In genomic region chr6:66336171-66336570, GRCh38 we compare ENCODE assay signal across 19 cellular contexts.
DNase-seq lines count a peak whose midpoint lies in the region; ATAC-seq and TF ChIP-seq lines count a peak whose summit lies in the region.
"Had no signal": no experiment of that assay in that cellular context is flagged by ENCODE, and none has a peak within 500 bp of the region (broad histone marks: within the 10 kb centered on the region; RNA-seq: fewer than 3 reads in every experiment).

No MANE protein-coding gene starts in this region.

- H3K9me2 ChIP-seq in SK-N-SH (no peaks in the 10 kb centered on the region), GM23248 (ENCODE audit: insufficient read depth) (no peaks in the 10 kb centered on the region), hepatocyte (replicated peaks; ENCODE audit: insufficient read depth) (no peaks in the 10 kb centered on the region)

- no peaks in the 10 kb centered on the region for H3K36me3 Mint-ChIP-seq in activated CD8-positive, alpha-beta T cell treated with anti-CD3 and anti-CD28 coated beads for 36 hours (ENCODE audit: low read depth)
- H3K36me3 Mint-ChIP-seq: CD8-positive, alpha-beta T cell had no signal

- peak; percentile 74 for ATAC-seq in SK-N-SH treated with all-trans-retinoic acid at 6 μM for 48 hours
- no peak for ATAC-seq in activated CD8-positive, alpha-beta T cell treated with anti-CD3 and anti-CD28 coated beads for 36 hours
- ATAC-seq: CD8-positive, alpha-beta T cell; GM12878; K562 had no signal

- CTCF ChIA-PET in SK-N-SH (lab: Yijun Ruan, JAX): no interaction called here
- CTCF ChIA-PET in RWPE1 (lab: Yijun Ruan, JAX): interaction anchor here (0.6 kb wide), 1 partner anchor 1344 kb away, joined by 3 read pairs; no protein-coding TSS in a partner anchor
- CTCF ChIA-PET in activated CD8-positive, alpha-beta T cell treated with anti-CD3 and anti-CD28 coated beads for 36 hours (lab: Charles Lee): no interaction called here

- H3K27me3 ChIP-seq in SK-N-SH (ENCODE audit: insufficient read depth) (no peaks in the 10 kb centered on the region), GM23248 (replicated peaks; ENCODE audit: insufficient read depth) (no peaks in the 10 kb centered on the region), hepatocyte (no peaks in the 10 kb centered on the region)
- H3K27me3 ChIP-seq: BLaER1 treated with 17β-estradiol and CSF1 and Interleukin-3, amounts not matched to agents 10 nM and 100 nM had no signal

- POLR2A ChIA-PET in SK-N-SH (lab: Yijun Ruan, JAX): no interaction called here
- POLR2A ChIA-PET in RWPE1 (lab: Yijun Ruan, JAX; ENCODE audit: low non-redundant PET): no interaction called here
- POLR2A ChIA-PET in activated CD8-positive, alpha-beta T cell treated with anti-CD3 and anti-CD28 coated beads for 36 hours (lab: Charles Lee): no interaction called here

- intact Hi-C loops in activated CD8-positive, alpha-beta T cell treated with anti-CD3 and anti-CD28 coated beads for 36 hours (cut with micrococcal nuclease): no loop called here

- H3K27ac Mint-ChIP-seq in activated CD8-positive, alpha-beta T cell treated with anti-CD3 and anti-CD28 coated beads for 36 hours: no peak overlapping the region
- H3K27ac Mint-ChIP-seq: B cell; CD8-positive, alpha-beta T cell had no signal

- no peak for TF ChIP-seq RAD21 in SK-N-SH (IDR thresholded peaks at IDR 0.05; ENCODE audit: low read length)

- DNase-seq in SK-N-SH (no peak), GM23248 (peak; percentile 0), SK-N-MC (ENCODE audit: low read depth, low spot score) (peak; percentile 35), retinal pigment epithelial cell (ENCODE audit: low read depth) (peak; percentile 3), RWPE1 (ENCODE audit: low spot score) (no peak), hepatocyte (ENCODE audit: low spot score) (no peak)
- no peak for DNase-seq in activated CD8-positive, alpha-beta T cell treated with anti-CD3 and anti-CD28 coated beads for 36 hours
- DNase-seq: Calu3; CD8-positive, alpha-beta T cell; DMS79 treated with DMSO at 0.1 percent for 48 hours; GF-D8; IMR-90 had no signal

- H3K27ac ChIP-seq in SK-N-SH (ENCODE audit: low read depth in 2 of 2, low read length in 1 of 2) (no peak overlapping the region), GM23248 (no peak overlapping the region), SK-N-MC (peak overlapping the region; percentile 29; the same call in 1 of the 2 replicates), RWPE1 (no peak overlapping the region), hepatocyte (no peak overlapping the region)
- H3K27ac ChIP-seq: 22Rv1; BLaER1 treated with 17β-estradiol and CSF1 and Interleukin-3, amounts not matched to agents 10 nM and 100 nM had no signal

- TF ChIP-seq CTCF in SK-N-SH (IDR thresholded peaks at IDR 0.05) (no peak), retinal pigment epithelial cell (conservative IDR thresholded peaks at IDR 0.05; ENCODE audit: low read depth, low read length) (no peak), RWPE1 (conservative IDR thresholded peaks at IDR 0.05; ENCODE audit: low read depth) (no peak), hepatocyte (IDR thresholded peaks at IDR 0.05; ENCODE audit: poor library complexity) (no peak)
- TF ChIP-seq CTCF in activated CD8-positive, alpha-beta T cell treated with anti-CD3 and anti-CD28 coated beads for 36 hours (IDR thresholded peaks at IDR 0.05): no peak

- 43% methylated on average over 1 of the region's 1 CpG for WGBS in SK-N-SH (ENCODE audit: low lambda C conversion rate)
- WGBS in GM23248 (ENCODE audit: low coverage in 1 of 2, low lambda C conversion rate in 2 of 2, missing lambda C conversion rate in 2 of 2), 2 experiments: 2 to 6% methylated on average over 1 of the region's 1 CpG
- WGBS in hepatocyte (ENCODE audit: low lambda C conversion rate, missing lambda C conversion rate): 82% methylated on average over 1 of the region's 1 CpG

- no peaks in the 10 kb centered on the region for H3K27me3 Mint-ChIP-seq in activated CD8-positive, alpha-beta T cell treated with anti-CD3 and anti-CD28 coated beads for 36 hours
- H3K27me3 Mint-ChIP-seq: B cell had no signal

- H3F3A ChIP-seq in SK-N-SH (replicated peaks; ENCODE audit: insufficient read depth) (no peaks in the 10 kb centered on the region), GM23248 (ENCODE audit: insufficient read depth) (no peaks in the 10 kb centered on the region)

- in situ Hi-C loops in GM23248 (cut with MboI): no loop called here

- no peaks in the 10 kb centered on the region for H3K4me1 ChIP-seq in SK-N-SH (ENCODE audit: control insufficient read depth in 1 of 2, insufficient read depth in 2 of 2, low read depth in 1 of 2, low read length in 1 of 2)
- H3K4me1 ChIP-seq in GM23248 (ENCODE audit: insufficient read depth): no peaks in the 10 kb centered on the region
- H3K4me1 ChIP-seq in hepatocyte (ENCODE audit: insufficient read depth): no peaks in the 10 kb centered on the region
- H3K4me1 ChIP-seq: BLaER1 treated with 17β-estradiol and CSF1 and Interleukin-3, amounts not matched to agents 10 nM and 100 nM; HAP-1 had no signal

- H3K36me3 ChIP-seq in SK-N-SH (replicated peaks in 1 of 2; ENCODE audit: control insufficient read depth in 1 of 2, insufficient read depth in 2 of 2, low read length in 1 of 2): no peaks in the 10 kb centered on the region
- H3K36me3 ChIP-seq in GM23248 (ENCODE audit: low read depth): no peaks in the 10 kb centered on the region
- H3K36me3 ChIP-seq in SK-N-MC (ENCODE audit: insufficient read depth, low read length): no peaks in the 10 kb centered on the region
- no peaks in the 10 kb centered on the region for H3K36me3 ChIP-seq in hepatocyte (replicated peaks; ENCODE audit: insufficient read depth, low read depth)
- H3K36me3 ChIP-seq: BLaER1 treated with 17β-estradiol and CSF1 and Interleukin-3, amounts not matched to agents 10 nM and 100 nM; HAP-1 had no signal

- H4K20me1 ChIP-seq in SK-N-SH (ENCODE audit: insufficient read depth) (no peaks in the 10 kb centered on the region), GM23248 (ENCODE audit: insufficient read depth) (no peaks in the 10 kb centered on the region), hepatocyte (ENCODE audit: insufficient read depth, poor library complexity, severe bottlenecking) (no peaks in the 10 kb centered on the region)
- H4K20me1 ChIP-seq: BLaER1 treated with 17β-estradiol and CSF1 and Interleukin-3, amounts not matched to agents 10 nM and 100 nM had no signal

- no peaks in the 10 kb centered on the region for H3K4me1 Mint-ChIP-seq in activated CD8-positive, alpha-beta T cell treated with anti-CD3 and anti-CD28 coated beads for 36 hours (ENCODE audit: low read depth)
- H3K4me1 Mint-ChIP-seq: B cell had no signal

- H3K9me3 ChIP-seq in SK-N-SH (no peaks in the 10 kb centered on the region), GM23248 (ENCODE audit: low read depth) (no peaks in the 10 kb centered on the region), SK-N-MC (ENCODE audit: low read depth, low read length) (no peaks in the 10 kb centered on the region), hepatocyte (ENCODE audit: low read depth) (no peaks in the 10 kb centered on the region)
- H3K9me3 ChIP-seq: BLaER1 treated with 17β-estradiol and CSF1 and Interleukin-3, amounts not matched to agents 10 nM and 100 nM; HAP-1 had no signal

- H3K9ac ChIP-seq in SK-N-SH: no peak overlapping the region
- no peak overlapping the region for H3K9ac ChIP-seq in GM23248
- H3K9ac ChIP-seq in SK-N-MC (ENCODE audit: insufficient read length): no peak overlapping the region
- H3K9ac ChIP-seq: BLaER1 treated with 17β-estradiol and CSF1 and Interleukin-3, amounts not matched to agents 10 nM and 100 nM had no signal

- no peak for TF ChIP-seq EP300 in SK-N-SH (IDR thresholded peaks at IDR 0.05; ENCODE audit: borderline replicate concordance in 1 of 2, low read depth in 1 of 2, low read length in 1 of 2)

- peaks cover 2% of the 10 kb centered on the region for H3K9me3 Mint-ChIP-seq in activated CD8-positive, alpha-beta T cell treated with anti-CD3 and anti-CD28 coated beads for 36 hours

- H2AFZ ChIP-seq in SK-N-SH (ENCODE audit: low read depth) (no peak overlapping the region), GM23248 (no peak overlapping the region), hepatocyte (no peak overlapping the region)

- H3K4me3 Mint-ChIP-seq in activated CD8-positive, alpha-beta T cell treated with anti-CD3 and anti-CD28 coated beads for 36 hours: no peak overlapping the region
- H3K4me3 Mint-ChIP-seq: B cell; CD8-positive, alpha-beta T cell had no signal

- no peaks in the 10 kb centered on the region for H3K79me2 ChIP-seq in SK-N-SH (ENCODE audit: insufficient read depth)
- H3K79me2 ChIP-seq in GM23248 (ENCODE audit: insufficient read depth): no peaks in the 10 kb centered on the region
- no peaks in the 10 kb centered on the region for H3K79me2 ChIP-seq in hepatocyte

- H3K4me3 ChIP-seq in SK-N-SH (ENCODE audit: low read depth in 2 of 2, low read length in 1 of 2) (no peak overlapping the region), GM23248 (no peak overlapping the region), SK-N-MC (no peak overlapping the region), retinal pigment epithelial cell (ENCODE audit: low read length) (no peak overlapping the region), hepatocyte (no peak overlapping the region)
- H3K4me3 ChIP-seq: BLaER1 treated with 17β-estradiol and CSF1 and Interleukin-3, amounts not matched to agents 10 nM and 100 nM; GM12878; HAP-1; K562 had no signal

- H3K4me2 ChIP-seq in SK-N-SH (no peak overlapping the region), GM23248 (ENCODE audit: unreplicated experiment) (no peak overlapping the region), hepatocyte (no peak overlapping the region)
- H3K4me2 ChIP-seq: BLaER1 treated with 17β-estradiol and CSF1 and Interleukin-3, amounts not matched to agents 10 nM and 100 nM had no signal

TF ChIP-seq in SK-N-SH treated with all-trans-retinoic acid at 6 μM for 48 hours, 23 proteins besides CTCF, POLR2A, EP300 and RAD21 (continues in another document):
- no peak for TF ChIP-seq ZFP30 (CRISPR knock-in tag; IDR thresholded peaks at IDR 0.05)

TF ChIP-seq in SK-N-SH, 30 proteins besides CTCF, POLR2A, EP300 and RAD21 (continues in another document):
- TF ChIP-seq FOXM1 (IDR thresholded peaks at IDR 0.05; ENCODE audit: low read depth) (no peak), GABPA (IDR thresholded peaks at IDR 0.05; ENCODE audit: low read depth) (no peak), TAF1 (IDR thresholded peaks at IDR 0.05; ENCODE audit: borderline replicate concordance, low read depth, low read length) (no peak), MXI1 (IDR thresholded peaks at IDR 0.05; ENCODE audit: low read depth, low read length) (no peak), NRF1 (IDR thresholded peaks at IDR 0.05; ENCODE audit: low read depth, low read length) (no peak)

Comparison
In these comparisons a context has a peak if more than half of its experiments do, and no peak if none do; other contexts are left out.
1. DNase-seq: peak in GM23248 (single experiment), SK-N-MC (single experiment) and retinal pigment epithelial cell (single experiment); none in SK-N-SH (single experiment), RWPE1 (single experiment), activated CD8-positive, alpha-beta T cell treated with anti-CD3 and anti-CD28 coated beads for 36 hours (single experiment) and hepatocyte (single experiment).